Comparison of ENCODE assay signal across 27 cellular contexts in genomic region chr15:69603369-69604049, GRCh38.
"Had no signal": no experiment of that assay in that cellular context is flagged by ENCODE, and none has a peak within 500 bp of the region (broad histone marks: within the 10 kb centered on the region; RNA-seq: fewer than 3 reads in every experiment).

No MANE protein-coding gene starts in this region.

- H3K4me3 ChIP-seq: adrenal gland, breast epithelium, colonic mucosa, dorsolateral prefrontal cortex, esophagus squamous epithelium, gastroesophageal sphincter, sigmoid colon, tibial artery had no signal

- FAIRE-seq: astrocyte, urothelium cell line had no signal

- H2AFZ ChIP-seq: parathyroid adenoma had no signal

- H3K27me3 Mint-ChIP-seq: activated naive CD4-positive, alpha-beta T cell treated with anti-CD3 and anti-CD28 coated beads, Interleukin-2, amount 50 U/mL, for 24 hours had no signal

- H3K27ac Mint-ChIP-seq: activated naive CD4-positive, alpha-beta T cell treated with anti-CD3 and anti-CD28 coated beads, Interleukin-2, amount 50 U/mL, for 24 hours; activated T-helper 1 cell treated with anti-CD3 and anti-CD28 coated beads, Interleukin-12 subunit alpha, Interleukin-12 subunit beta, Interleukin-2, Interleukin-4 antibody, amounts not matched to agents 30 ng/mL and 10 ng/mL and 1 ng/mL, durations not matched to agents 14 hours and 24 hours and 36 hours; memory B cell; nephron progenitor cell had no signal

- H3K9me3 ChIP-seq: adrenal gland, breast epithelium, colonic mucosa, esophagus squamous epithelium, gastroesophageal sphincter, sigmoid colon, tibial artery had no signal

- H3K4me3 Mint-ChIP-seq: activated naive CD4-positive, alpha-beta T cell treated with anti-CD3 and anti-CD28 coated beads, Interleukin-2, amount 50 U/mL, for 24 hours; activated T-helper 1 cell treated with anti-CD3 and anti-CD28 coated beads, Interleukin-12 subunit alpha, Interleukin-12 subunit beta, Interleukin-2, Interleukin-4 antibody, amounts not matched to agents 30 ng/mL and 10 ng/mL and 1 ng/mL, durations not matched to agents 14 hours and 24 hours and 36 hours; central memory CD8-positive, alpha-beta T cell; effector memory CD8-positive, alpha-beta T cell; memory B cell; nephron progenitor cell had no signal

- H3K79me2 ChIP-seq: parathyroid adenoma had no signal

- H3K9ac ChIP-seq: parathyroid adenoma had no signal

- H3K4me1 Mint-ChIP-seq: activated naive CD4-positive, alpha-beta T cell treated with anti-CD3 and anti-CD28 coated beads, Interleukin-2, amount 50 U/mL, for 24 hours had no signal

- DNase-seq: activated CD4-positive, alpha-beta T cell treated with anti-CD3 and anti-CD28 coated beads for 4 hours; activated CD4-positive, alpha-beta T cell treated with anti-CD3 and anti-CD28 coated beads, Interleukin-2, amount 50 U/mL, for 48 hours; activated CD4-positive, CD25-positive, alpha-beta regulatory T cell; activated gamma-delta T cell treated with Interleukin-2 at 50 U/mL for 16 hours; adrenal gland; dorsolateral prefrontal cortex; effector memory CD8-positive, alpha-beta T cell; esophagus squamous epithelium; head of caudate nucleus; hypothalamus; nephron progenitor cell; nucleus accumbens; sigmoid colon; stimulated activated CD4-positive, alpha-beta T cell treated with anti-CD3 and anti-CD28 coated beads, Interleukin-2, amount 100 ng/mL, for 48 hours; stimulated activated naive CD4-positive, alpha-beta T cell treated with Interleukin-2 at 50 U/mL for 16 hours; T-helper 9 cell; tibial artery had no signal

- H3K27me3 ChIP-seq: adrenal gland, breast epithelium, gastroesophageal sphincter, sigmoid colon, tibial artery had no signal

- H3K4me1 ChIP-seq: adrenal gland, breast epithelium, colonic mucosa, esophagus squamous epithelium, gastroesophageal sphincter, parathyroid adenoma, sigmoid colon had no signal

- H3K36me3 Mint-ChIP-seq: activated naive CD4-positive, alpha-beta T cell treated with anti-CD3 and anti-CD28 coated beads, Interleukin-2, amount 50 U/mL, for 24 hours; memory B cell had no signal

- H3K27ac ChIP-seq: adrenal gland, breast epithelium, colonic mucosa, dorsolateral prefrontal cortex, esophagus squamous epithelium, gastroesophageal sphincter, parathyroid adenoma, sigmoid colon, tibial artery had no signal

- H3K9me3 Mint-ChIP-seq: activated naive CD4-positive, alpha-beta T cell treated with anti-CD3 and anti-CD28 coated beads, Interleukin-2, amount 50 U/mL, for 24 hours; activated T-helper 1 cell treated with anti-CD3 and anti-CD28 coated beads, Interleukin-12 subunit alpha, Interleukin-12 subunit beta, Interleukin-2, Interleukin-4 antibody, amounts not matched to agents 30 ng/mL and 10 ng/mL and 1 ng/mL, durations not matched to agents 14 hours and 24 hours and 36 hours; central memory CD8-positive, alpha-beta T cell; effector memory CD8-positive, alpha-beta T cell; memory B cell; nephron progenitor cell had no signal

- H3K36me3 ChIP-seq: adrenal gland, breast epithelium, colonic mucosa, esophagus squamous epithelium, gastroesophageal sphincter, sigmoid colon, tibial artery had no signal

- ATAC-seq: effector memory CD8-positive, alpha-beta T cell; gastroesophageal sphincter had no signal
